In genomic region chr1:43554444-43554992, GRCh38 we compare ENCODE assay signal across 8 cellular contexts. TPM values are rescaled to one million over a fixed set of nuclear protein-coding genes. Genes with fewer than 3 reads are reported as not detected.
DNase-seq lines count a peak whose midpoint lies in the region; ATAC-seq and TF ChIP-seq lines count a peak whose summit lies in the region.

No MANE protein-coding gene starts in this region.

- no peak for ATAC-seq in right cardiac atrium
- ATAC-seq in HG03025 (IDR thresholded peaks at IDR 0.05; ENCODE audit: low FRiP score, unreplicated experiment) = no peak
- ATAC-seq in HG03442 (IDR thresholded peaks at IDR 0.05; ENCODE audit: unreplicated experiment) = no peak

- H3K36me3 ChIP-seq in left ventricle myocardium inferior (no peaks in the 10 kb centered on the region), adrenal gland (replicated peaks in 1 of 2) (no peaks in the 10 kb centered on the region)

- peak; percentile 23 for TF ChIP-seq CTCF in left ventricle myocardium inferior (IDR thresholded peaks at IDR 0.05; ENCODE audit: borderline replicate concordance)
- peak; percentile 14 to 43 (median 28) for TF ChIP-seq CTCF in adrenal gland (IDR thresholded peaks at IDR 0.05)

- H3K27me3 ChIP-seq in left ventricle myocardium inferior (ENCODE audit: low read depth) = no peaks in the 10 kb centered on the region
- no peaks in the 10 kb centered on the region for H3K27me3 ChIP-seq in right cardiac atrium (ENCODE audit: control insufficient read depth, insufficient read depth)
- H3K27me3 ChIP-seq in adrenal gland = no peaks in the 10 kb centered on the region

- DNase-seq in left ventricle myocardium inferior (no peak), right cardiac atrium (no peak), NCI-H2171 treated with DMSO at 0.1 percent for 48 hours (lab: John Stamatoyannopoulos, UW) (peak; percentile 52), adrenal gland (peak in 2 of 7 donors; percentile 30 to 43), left kidney (ENCODE audit: low read depth, low spot score) (peak; percentile 59), NCI-H446 treated with DMSO at 0.1 percent for 48 hours (lab: John Stamatoyannopoulos, UW) (no peak)

- H3K4me3 ChIP-seq in left ventricle myocardium inferior = no peak overlapping the region
- H3K4me3 ChIP-seq in right cardiac atrium (ENCODE audit: low read length) = no peak overlapping the region
- no peak overlapping the region for H3K4me3 ChIP-seq in adrenal gland

- WGBS in right cardiac atrium = 72% methylated on average over 6 of the region's 6 CpGs
- 57 to 83% (median 74%) methylated on average over 6 of the region's 6 CpGs for WGBS in adrenal gland, 4 donors

- no peak for TF ChIP-seq POLR2A in adrenal gland (IDR thresholded peaks at IDR 0.05)

- intact Hi-C loops in left ventricle myocardium inferior (cut with micrococcal nuclease) (no loop called here), right cardiac atrium (cut with DNase I) (no loop called here), adrenal gland (cut with DNase I) (no loop called here)

- H3K9me3 ChIP-seq in left ventricle myocardium inferior (replicated peaks) (no peaks in the 10 kb centered on the region), right cardiac atrium (ENCODE audit: control insufficient read depth, low read length) (no peaks in the 10 kb centered on the region), adrenal gland (replicated peaks in 1 of 3) (no peaks in the 10 kb centered on the region)

- H3K27ac ChIP-seq in left ventricle myocardium inferior (replicated peaks) (no peak overlapping the region), right cardiac atrium (ENCODE audit: low read length) (no peak overlapping the region), adrenal gland (no peak overlapping the region)

- peaks cover 10% of the 10 kb centered on the region for H3K4me1 ChIP-seq in left ventricle myocardium inferior
- H3K4me1 ChIP-seq in right cardiac atrium (ENCODE audit: control insufficient read depth, insufficient read depth, low read length) = no peaks in the 10 kb centered on the region
- no peaks in the 10 kb centered on the region for H3K4me1 ChIP-seq in adrenal gland (replicated peaks in 1 of 2)

RNA-seq across cellular contexts. Expression of gene PTPRF, which starts 23.8 kb away (rescaled TPM):
- total RNA-seq in left ventricle myocardium inferior = 2.9 TPM
- total RNA-seq in right cardiac atrium = 10 to 100 TPM; 11.1 to 19.7 (median 12.7) TPM
- 5.1 TPM for polyA plus RNA-seq in right cardiac atrium
- 10 to 100 TPM; 15.0 to 92.0 (median 43.0) TPM for total RNA-seq in adrenal gland
- polyA plus RNA-seq in adrenal gland = 10 to 100 TPM; 10.5 to 21.0 (median 19.9) TPM

Comparison
In these comparisons a context has a peak if more than half of its experiments do, and no peak if none do; other contexts are left out.
1. DNase-seq: peak in NCI-H2171 treated with DMSO at 0.1 percent for 48 hours (single experiment) and left kidney (single experiment); none in left ventricle myocardium inferior (single experiment), right cardiac atrium (0 of 3) and NCI-H446 treated with DMSO at 0.1 percent for 48 hours (single experiment).